ENCODE assay signal across 21 cellular contexts in genomic region chr10:43086321-43086942, GRCh38. TPM values are rescaled to one million over a fixed set of nuclear protein-coding genes. Genes with fewer than 3 reads are reported as not detected.
"Had no signal": no experiment of that assay in that cellular context is flagged by ENCODE, and none has a peak within 500 bp of the region (broad histone marks: within the 10 kb centered on the region; RNA-seq: fewer than 3 reads in every experiment).

No MANE protein-coding gene starts in this region.

- H3K4me1 ChIP-seq: gastrocnemius medialis, lower lobe of right lung, neural progenitor cell, testis, tibial nerve had no signal

- H3K27ac ChIP-seq: dorsolateral prefrontal cortex, gastrocnemius medialis, left lung, lower lobe of right lung, neural progenitor cell, pancreas, skin epidermis, testis, tibial nerve had no signal

- ATAC-seq: esophagus mucosa; gastrocnemius medialis; left lung; lower lobe of right lung; natural killer cell treated with Interleukin-12 subunit alpha and Interleukin-12 subunit beta and Interleukin-15 and Interleukin-18, amount 100 ng/mL, for 72 hours; pancreas; sciatic nerve; stimulated activated naive B cell treated with anti-CD40 and anti-IgM and Interleukin-4, amounts not matched to agents 10 μg/mL and 1 μg/mL and 100 μg/mL, for 72 hours; stimulated activated naive CD8-positive, alpha-beta T cell treated with anti-CD3 and anti-CD28 coated beads, Interleukin-15, amount 100 ng/mL, for 72 hours had no signal

- H2AFZ ChIP-seq: neural progenitor cell had no signal

- H3K4me2 ChIP-seq: neural progenitor cell had no signal

- H3K4me3 ChIP-seq: dorsolateral prefrontal cortex, gastrocnemius medialis, left lung, lower lobe of right lung, neural progenitor cell, pancreas, skin epidermis, testis, tibial nerve had no signal

- H3K36me3 ChIP-seq: gastrocnemius medialis, left lung, lower lobe of right lung, neural progenitor cell, pancreas, tibial nerve had no signal

- DNase-seq: cortex of kidney; dorsolateral prefrontal cortex; effector CD8-positive, alpha-beta T cell; gastrocnemius medialis; glutamatergic neuron; islet precursor cell; left lung; lower lobe of right lung; occipital lobe; pancreas; stimulated activated CD4-positive, alpha-beta T cell treated with anti-CD3 and anti-CD28 coated beads, Interleukin-2, amount 100 ng/mL, for 24 hours; stimulated activated CD4-positive, alpha-beta T cell treated with anti-CD3 and anti-CD28 coated beads, Interleukin-4, amount 100 ng/mL, for 4 hours; stimulated activated naive B cell treated with anti-CD40 and anti-IgM and Interleukin-4, amounts not matched to agents 10 μg/mL and 1 μg/mL and 100 μg/mL, for 72 hours; stimulated activated naive CD8-positive, alpha-beta T cell treated with anti-CD3 and anti-CD28 coated beads, Interleukin-15, amount 100 ng/mL, for 72 hours; testis had no signal

- H3K27me3 ChIP-seq: neural progenitor cell, pancreas, testis had no signal

- H3K9ac ChIP-seq: neural progenitor cell had no signal

- H3K9me3 ChIP-seq: gastrocnemius medialis, left lung, lower lobe of right lung, pancreas, testis, tibial nerve had no signal

RNA-seq across cellular contexts. Expression of gene RET, which starts 9.6 kb away (rescaled TPM):
- total RNA-seq: natural killer cell treated with Interleukin-12 subunit alpha and Interleukin-12 subunit beta and Interleukin-15 and Interleukin-18, amount 100 ng/mL, for 72 hours had no signal
